11 cellular contexts compared by ENCODE assay signal in the genomic region with DNA sequence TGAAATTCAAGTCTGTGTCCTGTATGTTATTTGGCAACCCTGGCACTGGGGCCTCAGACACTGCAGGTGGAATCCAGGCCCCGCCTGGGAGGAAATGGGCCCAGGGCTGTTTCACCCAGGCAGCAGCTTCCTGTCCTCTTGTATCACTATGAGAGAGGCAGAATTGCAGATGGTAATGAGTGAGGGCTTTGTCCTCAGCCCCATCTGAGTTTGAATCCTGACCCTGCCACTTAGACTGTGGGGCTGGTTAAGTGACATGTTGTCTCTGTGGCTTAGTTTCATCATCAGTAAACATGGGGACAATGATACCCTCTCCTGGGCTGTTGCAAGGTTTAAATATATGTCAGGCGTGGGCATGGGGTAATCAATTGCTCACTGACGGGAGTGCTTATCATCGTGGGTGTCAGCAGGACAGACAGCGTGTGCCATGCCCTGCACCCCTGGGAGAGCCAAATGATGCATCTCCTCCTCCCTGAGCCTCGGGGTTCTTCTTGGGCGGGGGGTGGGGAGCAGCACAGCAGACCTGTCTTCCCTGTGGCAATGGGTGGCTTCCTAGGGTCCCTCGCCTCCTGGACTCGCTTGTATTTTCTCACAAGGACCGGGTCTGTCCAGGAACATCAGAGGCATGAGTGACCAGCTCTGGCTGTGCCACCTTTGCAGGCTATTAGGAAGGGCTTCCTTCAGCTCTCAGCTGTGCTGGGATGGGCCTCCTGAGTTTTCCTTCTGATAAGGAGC. TPM values are rescaled to one million over a fixed set of nuclear protein-coding genes. Genes with fewer than 3 reads are reported as not detected.
A peak's percentile ranks its signal among the peaks of the same experiment; 100 is the strongest.
DNase-seq lines count a peak whose midpoint lies in the region; TF ChIP-seq lines count a peak whose summit lies in the region.
"Had no signal": no experiment of that assay in that cellular context is flagged by ENCODE, and none has a peak within 500 bp of the region (broad histone marks: within the 10 kb centered on the region; RNA-seq: fewer than 3 reads in every experiment).

No MANE protein-coding gene starts in this region.

- TF ChIP-seq CTCF in MCF 10A (IDR thresholded peaks at IDR 0.05; ENCODE audit: unreplicated experiment) (no peak), mammary epithelial cell (conservative IDR thresholded peaks at IDR 0.05 in 1 of 2, IDR thresholded peaks at IDR 0.05 in 1 of 2; ENCODE audit: extremely low read depth in 1 of 2, insufficient read depth in 1 of 2, low read depth in 1 of 2, low read length in 2 of 2) (no peak), esophagus squamous epithelium (IDR thresholded peaks at IDR 0.05) (no peak), type B pancreatic cell (conservative IDR thresholded peaks at IDR 0.05) (no peak), BE2C (IDR thresholded peaks at IDR 0.05; ENCODE audit: low read depth, low read length) (no peak)

- DNase-seq in MCF 10A (ENCODE audit: unreplicated experiment) = no peak
- no peak for DNase-seq in mammary epithelial cell
- peak; percentile 48 for DNase-seq in NOMO-1 treated with dmso at 0.1 percent for 144 hours (lab: John Stamatoyannopoulos, UW; ENCODE audit: unreplicated experiment)
- no peak for DNase-seq in esophagus squamous epithelium (lab: John Stamatoyannopoulos, UW)
- DNase-seq in type B pancreatic cell (ENCODE audit: extremely low spot score, unreplicated experiment) = no peak
- DNase-seq in DMS114 treated with DMSO at 0.1 percent for 48 hours (lab: John Stamatoyannopoulos, UW; ENCODE audit: unreplicated experiment) = no peak
- DNase-seq in BE2C = no peak
- no peak for DNase-seq in cortex of kidney (lab: John Stamatoyannopoulos, UW)
- DNase-seq: activated effector memory CD4-positive, alpha-beta T cell treated with Interleukin-2 at 50 U/mL for 16 hours; T-helper 17 cell had no signal

- H3K4me2 ChIP-seq in mammary epithelial cell (ENCODE audit: insufficient read depth, low read depth, low read length) = no peak overlapping the region
- H3K4me2 ChIP-seq: smooth muscle cell had no signal

- in situ Hi-C loops in mammary epithelial cell (cut with MboI; ENCODE audit: low sequenced_read_pairs in 2 of 2) = no loop called here

- H3K4me1 ChIP-seq in mammary epithelial cell (ENCODE audit: insufficient read depth, low read length) (peaks cover 24% of the 10 kb centered on the region), esophagus squamous epithelium (peaks cover 16 to 82% (median 32%) of the 10 kb centered on the region in 3 donors), BE2C (no peaks in the 10 kb centered on the region)

- TF ChIP-seq POLR2A in esophagus squamous epithelium (IDR thresholded peaks at IDR 0.05) = no peak

- H3K9me3 Mint-ChIP-seq in MCF 10A (ENCODE audit: unreplicated experiment) (no peaks in the 10 kb centered on the region), type B pancreatic cell (no peaks in the 10 kb centered on the region)

- CTCF ChIA-PET in MCF 10A (lab: Yijun Ruan, JAX) (interaction anchor here (0.9 to 1.5 kb wide), 2 partner anchors 9 to 12 kb away, joined by 3 to 7 read pairs; no protein-coding TSS in a partner anchor), mammary epithelial cell (lab: Charles Lee; ENCODE audit: low non-redundant PET) (no interaction called here)

- intact Hi-C loops in MCF 10A (cut with micrococcal nuclease) (no loop called here), mammary epithelial cell (cut with micrococcal nuclease) (no loop called here), esophagus squamous epithelium (cut with DNase I) (no loop called here)

- H3K36me3 Mint-ChIP-seq in MCF 10A (ENCODE audit: insufficient read depth, unreplicated experiment) (peaks cover 5% of the 10 kb centered on the region), type B pancreatic cell (no peaks in the 10 kb centered on the region)

- 100% methylated on average over 5 of the region's 10 CpGs for WGBS in mammary epithelial cell (ENCODE audit: low coverage, missing lambda C conversion rate)
- 28 to 59% methylated on average over 5 to 9 of the region's 10 CpGs for WGBS in esophagus squamous epithelium, 2 donors

- H3K9ac ChIP-seq in mammary epithelial cell (ENCODE audit: insufficient read depth, low read length) = no peak overlapping the region

- H3K27me3 ChIP-seq in mammary epithelial cell (ENCODE audit: insufficient read depth, low read length) = no peaks in the 10 kb centered on the region
- H3K27me3 ChIP-seq in esophagus squamous epithelium = no peaks in the 10 kb centered on the region
- H3K27me3 ChIP-seq in BE2C = no peaks in the 10 kb centered on the region

- no peaks in the 10 kb centered on the region for H3K36me3 ChIP-seq in mammary epithelial cell (ENCODE audit: insufficient read depth, low read length)
- peaks cover 0 to 53% (median 0%) of the 10 kb centered on the region in 3 donors for H3K36me3 ChIP-seq in esophagus squamous epithelium
- no peaks in the 10 kb centered on the region for H3K36me3 ChIP-seq in BE2C

- no peaks in the 10 kb centered on the region for H3K79me2 ChIP-seq in mammary epithelial cell (ENCODE audit: insufficient read depth, low read length)

- no peak overlapping the region for H3K4me3 Mint-ChIP-seq in MCF 10A (ENCODE audit: unreplicated experiment)
- peak overlapping the region; percentile 76 for H3K4me3 Mint-ChIP-seq in type B pancreatic cell
- H3K4me3 Mint-ChIP-seq: T-helper 17 cell had no signal

- no peaks in the 10 kb centered on the region for H3K9me3 ChIP-seq in mammary epithelial cell (replicated peaks; ENCODE audit: insufficient read depth, low read length)
- no peaks in the 10 kb centered on the region for H3K9me3 ChIP-seq in esophagus squamous epithelium
- no peaks in the 10 kb centered on the region for H3K9me3 ChIP-seq in BE2C

- H3K27ac Mint-ChIP-seq in MCF 10A (ENCODE audit: low read depth, unreplicated experiment) (peak overlapping the region; percentile 57), type B pancreatic cell (peak overlapping the region; percentile 85)
- H3K27ac Mint-ChIP-seq: T-helper 17 cell had no signal

- H3K4me3 ChIP-seq in mammary epithelial cell (replicated peaks in 1 of 3; ENCODE audit: insufficient read depth in 1 of 3, low read depth in 2 of 3, low read length in 3 of 3) = no peak overlapping the region
- H3K4me3 ChIP-seq in esophagus squamous epithelium = no peak overlapping the region
- H3K4me3 ChIP-seq in BE2C (ENCODE audit: low read depth, low read length) = no peak overlapping the region

- H4K20me1 ChIP-seq in mammary epithelial cell (ENCODE audit: insufficient read depth, low read length) = no peaks in the 10 kb centered on the region

- dilution Hi-C loops in mammary epithelial cell (cut with HindIII; ENCODE audit: low sequenced_read_pairs) = loop anchor here (5.0 kb wide), 1 partner anchor 84 kb away; no protein-coding TSS in a partner anchor

- POLR2A ChIA-PET in MCF 10A (lab: Yijun Ruan, JAX) = interaction anchor here (1.2 kb wide), 1 partner anchor 22 kb away, joined by 3 read pairs; no protein-coding TSS in a partner anchor

- H3K27me3 Mint-ChIP-seq in MCF 10A (ENCODE audit: insufficient read depth, unreplicated experiment) (no peaks in the 10 kb centered on the region), type B pancreatic cell (no peaks in the 10 kb centered on the region)

- H2AFZ ChIP-seq in mammary epithelial cell (ENCODE audit: low read depth, low read length) = no peak overlapping the region

- H3K4me1 Mint-ChIP-seq in MCF 10A (ENCODE audit: insufficient read depth, unreplicated experiment) (peaks cover 31% of the 10 kb centered on the region), type B pancreatic cell (ENCODE audit: unreplicated experiment) (peaks cover 46% of the 10 kb centered on the region)
- H3K4me1 Mint-ChIP-seq: T-helper 17 cell had no signal

- H3K27ac ChIP-seq in mammary epithelial cell (ENCODE audit: insufficient read depth, low read depth, low read length) (no peak overlapping the region), esophagus squamous epithelium (peak overlapping the region; percentile 17 to 70 (median 62))

- BruUV-seq in MCF 10A (replicated peaks; lab: Mats Ljungman, UMichigan) (no TSS peak), mammary epithelial cell (replicated peaks; lab: Mats Ljungman, UMichigan) (no TSS peak)

RNA-seq across cellular contexts. Expression of gene ARHGEF10L, which starts 42.1 kb away (rescaled TPM):
- total RNA-seq in MCF 10A (2022) (5.0 and 12.2 TPM in 2 replicates), mammary epithelial cell (1 to 10 TPM; 3.4 to 5.3 TPM), esophagus squamous epithelium (10 to 100 TPM; 30.0 to 61.4 (median 44.7) TPM), type B pancreatic cell (ENCODE audit: low replicate concordance) (36.0 and 48.0 TPM in 2 replicates)
- polyA plus RNA-seq in mammary epithelial cell = 1.0 TPM
- 0.41 TPM for polyA minus RNA-seq in mammary epithelial cell
- polyA plus RNA-seq in BE2C (2012; ENCODE audit: insufficient read depth, insufficient read length, low read depth) = 15.4 TPM
